ENCODE assay signal across 9 cellular contexts in genomic region chr20:54172856-54173652, GRCh38. TPM values are rescaled to one million over a fixed set of nuclear protein-coding genes. Genes with fewer than 3 reads are reported as not detected.
A peak's percentile ranks its signal among the peaks of the same experiment; 100 is the strongest.
DNase-seq lines count a peak whose midpoint lies in the region; ATAC-seq, FAIRE-seq and TF ChIP-seq lines count a peak whose summit lies in the region.
"Had no signal": no experiment of that assay in that cellular context is flagged by ENCODE, and none has a peak within 500 bp of the region (broad histone marks: within the 10 kb centered on the region; RNA-seq: fewer than 3 reads in every experiment).

No MANE protein-coding gene starts in this region.

- no peak overlapping the region for H3K9ac ChIP-seq in astrocyte (ENCODE audit: low read length)

- TF ChIP-seq EP300 in sigmoid colon (IDR thresholded peaks at IDR 0.05): no peak

- H3K4me3 ChIP-seq in HFF-Myc (replicated peaks; ENCODE audit: low read depth, low read length) (peak overlapping the region; percentile 30), astrocyte (ENCODE audit: insufficient read depth, low read depth, low read length) (peak overlapping the region; percentile 45), left lung (no peak overlapping the region), gastrocnemius medialis (peak overlapping the region in 1 of 4 donors; percentile 10), sigmoid colon (no peak overlapping the region)

- H3K36me3 Mint-ChIP-seq in astrocyte (ENCODE audit: low read depth, unreplicated experiment): no peaks in the 10 kb centered on the region

- H3K9me3 ChIP-seq in astrocyte (ENCODE audit: insufficient read depth, low read depth, low read length) (no peaks in the 10 kb centered on the region), left lung (no peaks in the 10 kb centered on the region), gastrocnemius medialis (no peaks in the 10 kb centered on the region), sigmoid colon (no peaks in the 10 kb centered on the region)

- H3K27ac Mint-ChIP-seq in astrocyte (ENCODE audit: unreplicated experiment): no peak overlapping the region

- no peak overlapping the region for H3K27ac ChIP-seq in astrocyte (ENCODE audit: low read depth, low read length)
- H3K27ac ChIP-seq in left lung: no peak overlapping the region
- H3K27ac ChIP-seq in gastrocnemius medialis: no peak overlapping the region
- no peak overlapping the region for H3K27ac ChIP-seq in sigmoid colon

- TF ChIP-seq POLR2A in gastrocnemius medialis (IDR thresholded peaks at IDR 0.05) (no peak), sigmoid colon (IDR thresholded peaks at IDR 0.05) (no peak)

- ATAC-seq in left lung (peak; percentile 10), gastrocnemius medialis (no peak)

- FAIRE-seq in astrocyte (lab: Jason Lieb, UNC): no peak
- FAIRE-seq: endometrium had no signal

- H3K4me1 ChIP-seq in astrocyte (ENCODE audit: insufficient read depth, low read length) (peaks cover 27% of the 10 kb centered on the region), left lung (peaks cover 11 to 26% of the 10 kb centered on the region in 2 donors), gastrocnemius medialis (peaks cover 0 to 10% of the 10 kb centered on the region in 2 donors), sigmoid colon (peaks cover 0 to 24% (median 16%) of the 10 kb centered on the region in 4 donors)

- peak overlapping the region; percentile 60 for H2AFZ ChIP-seq in astrocyte (ENCODE audit: low read depth, low read length)

- H3K4me2 ChIP-seq in astrocyte (ENCODE audit: low read length): peak overlapping the region; percentile 83

- H3K36me3 ChIP-seq in astrocyte (ENCODE audit: insufficient read depth, low read length): no peaks in the 10 kb centered on the region
- no peaks in the 10 kb centered on the region for H3K36me3 ChIP-seq in left lung
- H3K36me3 ChIP-seq in gastrocnemius medialis: no peaks in the 10 kb centered on the region
- H3K36me3 ChIP-seq in sigmoid colon: no peaks in the 10 kb centered on the region

- intact Hi-C loops in left lung (cut with DNase I) (no loop called here), gastrocnemius medialis (cut with DNase I; ENCODE audit: low total_unique reads) (no loop called here), sigmoid colon (cut with DNase I) (no loop called here)

- in situ Hi-C loops in gastrocnemius medialis (cut with MboI; ENCODE audit: low sequenced_read_pairs in 4 of 4): no loop called here

- H3K9me3 Mint-ChIP-seq in astrocyte (ENCODE audit: unreplicated experiment): peaks cover 2% of the 10 kb centered on the region

- no peaks in the 10 kb centered on the region for H3K79me2 ChIP-seq in astrocyte (ENCODE audit: insufficient read depth, low read length)

- TF ChIP-seq CTCF in HFF-Myc (IDR thresholded peaks at IDR 0.05; ENCODE audit: low read depth, low read length, missing control alignments): no peak
- TF ChIP-seq CTCF in astrocyte (IDR thresholded peaks at IDR 0.05; ENCODE audit: insufficient read depth, low read depth, low read length): no peak
- no peak for TF ChIP-seq CTCF in left lung (IDR thresholded peaks at IDR 0.05)
- no peak for TF ChIP-seq CTCF in gastrocnemius medialis (IDR thresholded peaks at IDR 0.05 in 4 of 5, conservative IDR thresholded peaks at IDR 0.05 in 1 of 5)
- no peak for TF ChIP-seq CTCF in sigmoid colon (IDR thresholded peaks at IDR 0.05)

- peak overlapping the region; percentile 64 for H3K4me3 Mint-ChIP-seq in astrocyte (ENCODE audit: unreplicated experiment)

- H3K27me3 ChIP-seq in astrocyte (ENCODE audit: insufficient read depth, low read length) (peaks cover 38% of the 10 kb centered on the region), left lung (peaks cover 56 to 100% of the 10 kb centered on the region in 2 donors), gastrocnemius medialis (peaks cover 60 to 62% (median 62%) of the 10 kb centered on the region in 3 donors), sigmoid colon (peaks cover 13 to 81% (median 47%) of the 10 kb centered on the region in 3 donors)

- peaks cover 16% of the 10 kb centered on the region for H3K4me1 Mint-ChIP-seq in astrocyte (ENCODE audit: low read depth, unreplicated experiment)

- WGBS in sigmoid colon, 2 donors: 2% methylated on average over 66 of the region's 66 CpGs

- no peaks in the 10 kb centered on the region for H4K20me1 ChIP-seq in astrocyte (ENCODE audit: insufficient read depth, low read length)

- peaks cover 51% of the 10 kb centered on the region for H3K27me3 Mint-ChIP-seq in astrocyte (ENCODE audit: low read depth, unreplicated experiment)

- DNase-seq in AG20443 (ENCODE audit: low spot score): peak; percentile 21
- no peak for DNase-seq in HFF-Myc (ENCODE audit: extremely low read depth, low read depth)
- peak; percentile 30 for DNase-seq in astrocyte (ENCODE audit: low read depth)
- no peak for DNase-seq in left lung
- DNase-seq in gastrocnemius medialis: no peak
- DNase-seq in sigmoid colon: no peak
- no peak for DNase-seq in SHP77 (lab: John Stamatoyannopoulos, UW)
- DNase-seq in cerebellum (ENCODE audit: low spot score): no peak

RNA-seq across cellular contexts. Expression of gene CYP24A1, which starts 0.7 kb away (rescaled TPM):
- total RNA-seq in astrocyte (0.60 and 0.73 TPM in 2 replicates), left lung (1 to 10 TPM in 1 of 2 donors, under 1 TPM in 1; 0.64 to 3.4 TPM), gastrocnemius medialis (under 1 TPM in 1 of 4 donors, not detected in 3; 0.20 TPM), sigmoid colon (not detected), cerebellum (1.1 TPM)
- polyA plus RNA-seq in sigmoid colon: 1 to 10 TPM in 1 of 3 donors, under 1 TPM in 1, not detected in 1; 0.26 to 1.8 TPM

RNA-seq across cellular contexts. Expression of gene PFDN4, which starts 34.8 kb away (rescaled TPM):
- 28.3 and 35.2 TPM in 2 replicates for total RNA-seq in astrocyte
- total RNA-seq in left lung: 10 to 100 TPM; 16.7 to 17.3 TPM
- 10 to 100 TPM; 36.8 to 90.2 (median 64.8) TPM for total RNA-seq in gastrocnemius medialis
- 100 to 1,000 TPM in 3 of 4 donors, 10 to 100 TPM in 1; 75.9 to 284 (median 180) TPM for total RNA-seq in sigmoid colon
- 100 to 1,000 TPM in 1 of 3 donors, 10 to 100 TPM in 2; 55.3 to 101 (median 55.9) TPM for polyA plus RNA-seq in sigmoid colon
- 56.1 TPM for total RNA-seq in cerebellum

Comparison
In these comparisons a context has a peak if more than half of its experiments do, and no peak if none do; other contexts are left out.
1. DNase-seq: peak in AG20443 (single experiment) and astrocyte (single experiment); none in HFF-Myc (single experiment), left lung (0 of 2), gastrocnemius medialis (0 of 2), sigmoid colon (single experiment), SHP77 (0 of 2) and cerebellum (single experiment).
2. H3K4me3 ChIP-seq: peak in HFF-Myc (single experiment) and astrocyte (single experiment); none in left lung (0 of 2) and sigmoid colon (0 of 4).